ENCODE assay signal across 8 cellular contexts in the genomic region with DNA sequence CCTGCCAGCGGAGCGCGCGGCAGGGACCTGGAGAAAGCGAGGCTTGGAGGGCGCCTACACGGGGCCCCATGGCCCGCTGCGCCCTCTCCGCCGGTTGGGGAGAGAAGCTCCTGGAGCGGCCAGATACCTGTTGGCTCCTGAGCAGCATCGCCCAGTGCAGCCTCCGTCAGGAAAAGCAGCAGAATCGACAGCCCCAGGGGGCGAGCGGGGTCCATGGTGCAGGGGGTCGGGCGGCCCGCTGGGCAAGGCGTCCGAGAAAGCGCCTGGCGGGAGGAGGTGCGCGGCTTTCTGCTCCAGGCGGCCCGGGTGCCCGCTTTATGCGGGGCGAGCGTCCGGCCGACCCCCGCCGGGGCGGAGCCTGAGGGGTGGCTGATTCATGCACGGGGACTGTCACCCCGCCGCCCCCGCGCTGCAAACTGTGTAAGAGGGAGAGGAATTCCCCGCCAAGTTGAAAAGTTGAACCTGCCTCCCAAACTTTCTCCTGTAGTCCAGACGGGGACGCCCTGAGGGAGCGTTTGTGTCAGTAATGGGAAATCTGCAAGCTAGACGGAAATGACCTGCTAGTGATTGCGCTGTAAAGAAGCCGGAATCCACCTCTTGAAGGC. TPM values are rescaled to one million over a fixed set of nuclear protein-coding genes. Genes with fewer than 3 reads are reported as not detected.
DNase-seq lines count a peak whose midpoint lies in the region; ATAC-seq, FAIRE-seq and TF ChIP-seq lines count a peak whose summit lies in the region.

A gene with protein sequence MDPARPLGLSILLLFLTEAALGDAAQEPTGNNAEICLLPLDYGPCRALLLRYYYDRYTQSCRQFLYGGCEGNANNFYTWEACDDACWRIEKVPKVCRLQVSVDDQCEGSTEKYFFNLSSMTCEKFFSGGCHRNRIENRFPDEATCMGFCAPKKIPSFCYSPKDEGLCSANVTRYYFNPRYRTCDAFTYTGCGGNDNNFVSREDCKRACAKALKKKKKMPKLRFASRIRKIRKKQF (minus strand): TSS at position 290 of the 605 bp plus-strand sequence. CDS start 75 bp downstream, at position 215.

- H3K27ac Mint-ChIP-seq in activated naive CD4-positive, alpha-beta T cell treated with anti-CD3 and anti-CD28 coated beads for 36 hours: no peak within 1 kb of the TSS
- H3K27ac Mint-ChIP-seq in activated naive CD8-positive, alpha-beta T cell treated with anti-CD3 and anti-CD28 coated beads for 36 hours: no peak within 1 kb of the TSS

- H3K4me3 Mint-ChIP-seq in activated naive CD4-positive, alpha-beta T cell treated with anti-CD3 and anti-CD28 coated beads for 36 hours: peak within 1 kb of the TSS; percentile 16
- peak within 1 kb of the TSS; percentile 71 for H3K4me3 Mint-ChIP-seq in activated naive CD8-positive, alpha-beta T cell treated with anti-CD3 and anti-CD28 coated beads for 36 hours

- TF ChIP-seq CTCF in retinal pigment epithelial cell (conservative IDR thresholded peaks at IDR 0.05; ENCODE audit: low read depth, low read length): peak; percentile 23

- FAIRE-seq in GM19239 (lab: Jason Lieb, UNC): no peak

- H3K9me3 Mint-ChIP-seq in activated naive CD4-positive, alpha-beta T cell treated with anti-CD3 and anti-CD28 coated beads for 36 hours: no peaks in the 10 kb centered on the region
- no peaks in the 10 kb centered on the region for H3K9me3 Mint-ChIP-seq in activated naive CD8-positive, alpha-beta T cell treated with anti-CD3 and anti-CD28 coated beads for 36 hours

- peaks cover 38% of the 10 kb centered on the region for H3K27me3 Mint-ChIP-seq in activated naive CD4-positive, alpha-beta T cell treated with anti-CD3 and anti-CD28 coated beads for 36 hours (ENCODE audit: low read depth)
- H3K27me3 Mint-ChIP-seq in activated naive CD8-positive, alpha-beta T cell treated with anti-CD3 and anti-CD28 coated beads for 36 hours: peaks cover 71% of the 10 kb centered on the region

- peak; percentile 50 for ATAC-seq in HG03342 (IDR thresholded peaks at IDR 0.05; ENCODE audit: unreplicated experiment)

- CTCF ChIA-PET in activated naive CD4-positive, alpha-beta T cell treated with anti-CD3 and anti-CD28 coated beads for 36 hours (lab: Charles Lee): interaction anchor here (1.0 to 1.2 kb wide), 2 partner anchors 11 to 13 kb away, joined by 3 read pairs; no protein-coding TSS in a partner anchor

- H3K4me3 ChIP-seq in retinal pigment epithelial cell (ENCODE audit: low read length): peak within 1 kb of the TSS; percentile 81

- intact Hi-C loops in activated naive CD4-positive, alpha-beta T cell treated with anti-CD3 and anti-CD28 coated beads for 36 hours (cut with micrococcal nuclease): no loop called here

- no peaks in the 10 kb centered on the region for H3K36me3 Mint-ChIP-seq in activated naive CD4-positive, alpha-beta T cell treated with anti-CD3 and anti-CD28 coated beads for 36 hours (ENCODE audit: low read depth)
- H3K36me3 Mint-ChIP-seq in activated naive CD8-positive, alpha-beta T cell treated with anti-CD3 and anti-CD28 coated beads for 36 hours: no peaks in the 10 kb centered on the region

- peak; percentile 44 for DNase-seq in activated naive CD4-positive, alpha-beta T cell treated with anti-CD3 and anti-CD28 coated beads for 36 hours
- no peak for DNase-seq in activated naive CD4-positive, alpha-beta T cell treated with Interleukin-2 at 50 U/mL for 16 hours
- DNase-seq in activated naive CD8-positive, alpha-beta T cell treated with anti-CD3 and anti-CD28 coated beads for 36 hours: peak; percentile 40
- DNase-seq in hepatic stellate cell (ENCODE audit: low spot score): peak; percentile 50
- no peak for DNase-seq in retinal pigment epithelial cell (ENCODE audit: low read depth)
- DNase-seq in CD1c-positive myeloid dendritic cell (ENCODE audit: extremely low spot score): no peak
- no peak for DNase-seq in GM19239 (ENCODE audit: insufficient read length, low spot score)

- H3K4me1 Mint-ChIP-seq in activated naive CD4-positive, alpha-beta T cell treated with anti-CD3 and anti-CD28 coated beads for 36 hours (ENCODE audit: low read depth): peaks cover 10% of the 10 kb centered on the region
- H3K4me1 Mint-ChIP-seq in activated naive CD8-positive, alpha-beta T cell treated with anti-CD3 and anti-CD28 coated beads for 36 hours: peaks cover 8% of the 10 kb centered on the region

RNA-seq across cellular contexts. Expression of the gene that starts here (rescaled TPM):
- not detected for total RNA-seq in activated naive CD4-positive, alpha-beta T cell treated with anti-CD3 and anti-CD28 coated beads for 36 hours
- not detected for total RNA-seq in activated naive CD8-positive, alpha-beta T cell treated with anti-CD3 and anti-CD28 coated beads for 36 hours

Comparison
In these comparisons a context has a peak if more than half of its experiments do, and no peak if none do; other contexts are left out.
1. Peak in DNase-seq in activated naive CD4-positive, alpha-beta T cell treated with anti-CD3 and anti-CD28 coated beads for 36 hours; RNA of the gene not detected or under 1 TPM.
2. Peak in DNase-seq in activated naive CD8-positive, alpha-beta T cell treated with anti-CD3 and anti-CD28 coated beads for 36 hours; RNA of the gene not detected or under 1 TPM.